ENCODE assay signal across 21 cellular contexts in the genomic region with DNA sequence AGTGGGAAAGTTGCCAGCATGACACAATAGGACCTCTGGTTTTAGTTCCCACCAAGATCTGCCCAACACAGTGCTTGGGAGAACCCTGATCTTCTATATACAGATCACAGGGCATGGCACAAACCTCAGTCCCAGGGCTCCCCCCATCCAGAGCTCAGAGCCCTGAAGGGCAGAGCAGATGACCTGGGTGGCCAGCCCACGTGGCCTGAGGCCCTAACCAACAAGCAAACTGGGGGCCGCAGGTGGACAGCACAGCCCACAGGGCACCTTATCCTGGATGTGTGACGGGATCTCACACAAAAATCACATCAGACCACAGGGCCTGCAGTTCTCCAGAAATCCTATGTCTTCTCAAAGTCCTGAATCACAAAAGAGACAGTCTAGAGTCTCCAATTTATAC.
"Had no signal": no experiment of that assay in that cellular context is flagged by ENCODE, and none has a peak within 500 bp of the region (broad histone marks: within the 10 kb centered on the region; RNA-seq: fewer than 3 reads in every experiment).

No MANE protein-coding gene starts in this region.

- H3K9me3 ChIP-seq: testis had no signal

- H3K4me3 ChIP-seq: SK-N-MC, testis had no signal

- H3K4me1 ChIP-seq: foreskin keratinocyte, testis had no signal

- H3K27ac Mint-ChIP-seq: activated CD4-positive, alpha-beta memory T cell treated with anti-CD3 and anti-CD28 coated beads, Interleukin-2, amount 10 ng/mL, durations not matched to agents 7 days and 5 days; activated CD4-positive, alpha-beta T cell treated with anti-CD3 and anti-CD28 coated beads, Interleukin-2, amount 10 ng/mL, durations not matched to agents 24 days and 14 days; activated naive CD4-positive, alpha-beta T cell treated with anti-CD3 and anti-CD28 coated beads for 36 hours; activated naive CD8-positive, alpha-beta T cell treated with anti-CD3 and anti-CD28 coated beads, Interleukin-2, amount 10 ng/mL, durations not matched to agents 7 days and 5 days; activated T-cell treated with anti-CD3 and anti-CD28 coated beads, Interleukin-2, amount 50 U/mL, for 24 hours; activated T-helper 17 cell treated with anti-CD3 and anti-CD28 coated beads, Interleukin-2, amount 50 U/mL, for 72 hours; immature natural killer cell; memory B cell; T-helper 17 cell had no signal

- H3K27me3 Mint-ChIP-seq: activated T-cell treated with anti-CD3 and anti-CD28 coated beads, Interleukin-2, amount 50 U/mL, for 24 hours; activated T-helper 17 cell treated with anti-CD3 and anti-CD28 coated beads, Interleukin-2, amount 50 U/mL, for 72 hours had no signal

- H3K4me1 Mint-ChIP-seq: activated CD4-positive, alpha-beta memory T cell treated with anti-CD3 and anti-CD28 coated beads, Interleukin-2, amount 10 ng/mL, durations not matched to agents 7 days and 5 days; activated CD4-positive, alpha-beta T cell treated with anti-CD3 and anti-CD28 coated beads, Interleukin-2, amount 10 ng/mL, durations not matched to agents 24 days and 14 days; activated naive CD8-positive, alpha-beta T cell treated with anti-CD3 and anti-CD28 coated beads, Interleukin-2, amount 10 ng/mL, durations not matched to agents 7 days and 5 days; activated T-helper 17 cell treated with anti-CD3 and anti-CD28 coated beads, Interleukin-2, amount 50 U/mL, for 72 hours; immature natural killer cell; memory B cell; T-helper 17 cell had no signal

- H3K27me3 ChIP-seq: foreskin keratinocyte, testis had no signal

- H3K36me3 Mint-ChIP-seq: activated naive CD8-positive, alpha-beta T cell treated with anti-CD3 and anti-CD28 coated beads, Interleukin-2, amount 10 ng/mL, durations not matched to agents 7 days and 5 days; immature natural killer cell; memory B cell had no signal

- H3K9me3 Mint-ChIP-seq: activated CD4-positive, alpha-beta memory T cell treated with anti-CD3 and anti-CD28 coated beads, Interleukin-2, amount 10 ng/mL, durations not matched to agents 7 days and 5 days; activated CD4-positive, alpha-beta T cell treated with anti-CD3 and anti-CD28 coated beads, Interleukin-2, amount 10 ng/mL, durations not matched to agents 24 days and 14 days; activated naive CD4-positive, alpha-beta T cell treated with anti-CD3 and anti-CD28 coated beads for 36 hours; activated naive CD8-positive, alpha-beta T cell treated with anti-CD3 and anti-CD28 coated beads, Interleukin-2, amount 10 ng/mL, durations not matched to agents 7 days and 5 days; activated T-cell treated with anti-CD3 and anti-CD28 coated beads, Interleukin-2, amount 50 U/mL, for 24 hours; activated T-helper 17 cell treated with anti-CD3 and anti-CD28 coated beads, Interleukin-2, amount 50 U/mL, for 72 hours; immature natural killer cell; memory B cell had no signal

- ATAC-seq: activated T-helper 17 cell treated with anti-CD3 and anti-CD28 coated beads, Interleukin-2, amount 50 U/mL, for 72 hours; foreskin keratinocyte; left ventricle myocardium superior; T-helper 17 cell had no signal

- H3K4me3 Mint-ChIP-seq: activated CD4-positive, alpha-beta memory T cell treated with anti-CD3 and anti-CD28 coated beads, Interleukin-2, amount 10 ng/mL, durations not matched to agents 7 days and 5 days; activated CD4-positive, alpha-beta T cell treated with anti-CD3 and anti-CD28 coated beads, Interleukin-2, amount 10 ng/mL, durations not matched to agents 24 days and 14 days; activated naive CD4-positive, alpha-beta T cell treated with anti-CD3 and anti-CD28 coated beads for 36 hours; activated naive CD8-positive, alpha-beta T cell treated with anti-CD3 and anti-CD28 coated beads, Interleukin-2, amount 10 ng/mL, durations not matched to agents 7 days and 5 days; activated T-cell treated with anti-CD3 and anti-CD28 coated beads, Interleukin-2, amount 50 U/mL, for 24 hours; activated T-helper 17 cell treated with anti-CD3 and anti-CD28 coated beads, Interleukin-2, amount 50 U/mL, for 72 hours; immature natural killer cell; memory B cell; T-helper 17 cell had no signal

- DNase-seq: activated CD4-positive, alpha-beta memory T cell treated with anti-CD3 and anti-CD28 coated beads, Interleukin-2, amount 10 ng/mL, durations not matched to agents 7 days and 5 days; activated CD4-positive, alpha-beta T cell treated with anti-CD3 and anti-CD28 coated beads, Interleukin-2, amount 10 ng/mL, durations not matched to agents 24 days and 14 days; activated naive CD4-positive, alpha-beta T cell treated with anti-CD3 and anti-CD28 coated beads for 36 hours; activated naive CD8-positive, alpha-beta T cell treated with anti-CD3 and anti-CD28 coated beads, Interleukin-2, amount 10 ng/mL, durations not matched to agents 7 days and 5 days; activated T-cell treated with anti-CD3 and anti-CD28 coated beads, Interleukin-2, amount 50 U/mL, for 24 hours; amygdala; erythroblast; foreskin keratinocyte; immature natural killer cell; left ventricle myocardium superior; nucleus accumbens; stimulated activated CD4-positive, alpha-beta T cell treated with anti-CD3 and anti-CD28 coated beads, Interleukin-2, amount 100 ng/mL, for 48 hours; stimulated activated CD8-positive, alpha-beta memory T cell treated with anti-CD3 and anti-CD28 coated beads, Interleukin-4, amount 100 ng/mL, for 48 hours; stimulated activated naive CD4-positive, alpha-beta T cell; SW 1271; T-helper 17 cell; testis; trophoblast cell had no signal

- H3K27ac ChIP-seq: foreskin keratinocyte, SK-N-MC, testis had no signal
